In the genomic region with DNA sequence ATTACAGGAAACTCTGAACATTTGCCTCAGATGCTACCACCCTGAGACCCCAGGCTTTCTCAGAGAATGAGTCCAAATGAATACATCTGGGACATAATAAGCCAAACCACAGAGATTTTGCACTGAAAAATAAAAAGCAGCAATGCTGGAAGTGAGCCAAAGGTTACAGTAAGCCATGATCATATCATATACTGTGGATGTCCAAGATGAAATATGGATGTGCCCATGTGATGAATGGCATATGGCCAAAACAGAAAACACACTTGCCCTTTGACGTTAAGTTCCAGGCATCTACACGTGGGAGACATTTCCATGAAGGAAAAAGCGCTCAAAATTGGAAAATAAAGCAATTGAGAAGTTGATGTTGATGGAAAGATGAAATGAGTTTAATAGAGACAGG, we compare ENCODE assay signal across 19 cellular contexts.
DNase-seq lines count a peak whose midpoint lies in the region; ATAC-seq and TF ChIP-seq lines count a peak whose summit lies in the region.
"Had no signal": no experiment of that assay in that cellular context is flagged by ENCODE, and none has a peak within 500 bp of the region (broad histone marks: within the 10 kb centered on the region; RNA-seq: fewer than 3 reads in every experiment).

No MANE protein-coding gene starts in this region.

- intact Hi-C loops in sciatic nerve (cut with DNase I), result no loop called here

- H3K9me2 ChIP-seq in MM.1S (replicated peaks; ENCODE audit: insufficient read depth, low read length), result no peaks in the 10 kb centered on the region

- peaks cover 16% of the 10 kb centered on the region for H3K4me1 ChIP-seq in MM.1S (ENCODE audit: low read length)
- H3K4me1 ChIP-seq in adipocyte (ENCODE audit: control insufficient read depth, insufficient read depth, low read length), result no peaks in the 10 kb centered on the region

- peak overlapping the region; percentile 36 for H3K4me2 ChIP-seq in MM.1S (ENCODE audit: low read depth, low read length)

- no peaks in the 10 kb centered on the region for H3K27me3 Mint-ChIP-seq in nephron (ENCODE audit: low read depth)
- H3K27me3 Mint-ChIP-seq: B cell had no signal

- no peaks in the 10 kb centered on the region for H4K20me1 ChIP-seq in MM.1S (ENCODE audit: insufficient read depth, low read length)

- peaks cover 42% of the 10 kb centered on the region for H3K4me1 Mint-ChIP-seq in nephron
- H3K4me1 Mint-ChIP-seq: B cell, CD14-positive monocyte had no signal

- ATAC-seq in GM18867 (IDR thresholded peaks at IDR 0.05; ENCODE audit: unreplicated experiment) (peak; percentile 24), HG02642 (IDR thresholded peaks at IDR 0.05; ENCODE audit: poor library complexity, unreplicated experiment) (no peak), sciatic nerve (no peak)
- ATAC-seq: Right ventricle myocardium inferior had no signal

- H3K79me2 ChIP-seq in MM.1S (ENCODE audit: low read length), result no peaks in the 10 kb centered on the region

- H3K27me3 ChIP-seq in MM.1S (replicated peaks; ENCODE audit: insufficient read depth, low read length) (no peaks in the 10 kb centered on the region), adipocyte (replicated peaks; ENCODE audit: control insufficient read depth, insufficient read depth, low read length) (no peaks in the 10 kb centered on the region)

- H3K9ac ChIP-seq in MM.1S (ENCODE audit: low read length) (no peak overlapping the region), adipocyte (ENCODE audit: low read length) (no peak overlapping the region)

- H2AFZ ChIP-seq in MM.1S (ENCODE audit: low read length), result 0 out of 2 replicates have a peak overlapping the region, but pooled peaks have one; percentile 15

- peak overlapping the region; percentile 18 to 62 (median 25) for H3K27ac Mint-ChIP-seq in nephron
- H3K27ac Mint-ChIP-seq: B cell, CD14-positive monocyte had no signal

- no peak overlapping the region for H3K27ac ChIP-seq in MM.1S (ENCODE audit: low read length)

- H3F3A ChIP-seq in MM.1S (ENCODE audit: insufficient read depth, low read length), result no peaks in the 10 kb centered on the region

- no peaks in the 10 kb centered on the region for H3K9me3 ChIP-seq in MM.1S (replicated peaks; ENCODE audit: insufficient read depth, low read length)
- H3K9me3 ChIP-seq in adipocyte (ENCODE audit: control insufficient read depth, low read length), result no peaks in the 10 kb centered on the region

- TF ChIP-seq CTCF in MM.1S (IDR thresholded peaks at IDR 0.05; ENCODE audit: low read length) (no peak), nephron (IDR thresholded peaks at IDR 0.05; ENCODE audit: unreplicated experiment in 3 of 3) (no peak)

- H3K4me3 ChIP-seq in MM.1S (ENCODE audit: low read length) (no peak overlapping the region), adipocyte (ENCODE audit: low read length) (no peak overlapping the region)

- H3K36me3 ChIP-seq in MM.1S (replicated peaks; ENCODE audit: insufficient read depth, low read length) (no peaks in the 10 kb centered on the region), adipocyte (ENCODE audit: control insufficient read depth, insufficient read depth, low read length, severe bottlenecking) (no peaks in the 10 kb centered on the region)

- no peak overlapping the region for H3K4me3 Mint-ChIP-seq in nephron
- H3K4me3 Mint-ChIP-seq: B cell, CD14-positive monocyte had no signal

- no peaks in the 10 kb centered on the region for H3K9me3 Mint-ChIP-seq in nephron

- no peak for DNase-seq in MM.1S
- peak; percentile 38 for DNase-seq in adipocyte (ENCODE audit: low read depth)
- no peak for DNase-seq in sciatic nerve (ENCODE audit: low spot score)
- no peak for DNase-seq in activated CD4-positive, alpha-beta T cell treated with anti-CD3 and anti-CD28 coated beads, Interleukin-2, amount 50 U/mL, for 4 hours
- DNase-seq: DMS53, NCI-H1092, NCI-H1436 treated with DMSO at 0.1 percent for 48 hours, NCI-H2029, NCI-H226, NCI-H524, NCI-H82, OCI-M1, T-helper 2 cell had no signal

- H3K36me3 Mint-ChIP-seq in nephron (ENCODE audit: low read depth), result no peaks in the 10 kb centered on the region
- H3K36me3 Mint-ChIP-seq: CD14-positive monocyte had no signal
